Comparison of ENCODE assay signal across 22 cellular contexts in genomic region chr6:105982761-105983600, GRCh38.
DNase-seq lines count a peak whose midpoint lies in the region; ATAC-seq and TF ChIP-seq lines count a peak whose summit lies in the region.
"Had no signal": no experiment of that assay in that cellular context is flagged by ENCODE, and none has a peak within 500 bp of the region (broad histone marks: within the 10 kb centered on the region; RNA-seq: fewer than 3 reads in every experiment).

No MANE protein-coding gene starts in this region.

- no peak for TF ChIP-seq CTCF in activated CD8-positive, alpha-beta T cell treated with anti-CD3 and anti-CD28 coated beads for 36 hours (IDR thresholded peaks at IDR 0.05)

- H3K36me3 Mint-ChIP-seq in CD4-positive, alpha-beta memory T cell = peaks cover 0 to 3% of the 10 kb centered on the region in 2 donors
- peaks cover 2% of the 10 kb centered on the region for H3K36me3 Mint-ChIP-seq in activated CD8-positive, alpha-beta T cell treated with anti-CD3 and anti-CD28 coated beads for 36 hours (ENCODE audit: low read depth)

- peaks cover 37% of the 10 kb centered on the region for H3K4me1 ChIP-seq in CD4-positive, alpha-beta memory T cell (ENCODE audit: insufficient read depth, low read length)

- H3K9me3 Mint-ChIP-seq in CD4-positive, alpha-beta memory T cell = no peaks in the 10 kb centered on the region
- H3K9me3 Mint-ChIP-seq in activated CD8-positive, alpha-beta T cell treated with anti-CD3 and anti-CD28 coated beads for 36 hours = no peaks in the 10 kb centered on the region

- no peak overlapping the region for H3K27ac ChIP-seq in CD4-positive, alpha-beta memory T cell (ENCODE audit: low read depth, low read length)
- H3K27ac ChIP-seq in substantia nigra (ENCODE audit: low read depth, low read length, poor library complexity, severe bottlenecking) = no peak overlapping the region
- H3K27ac ChIP-seq: 22Rv1, pancreas, stomach, upper lobe of left lung had no signal

- H3K4me3 ChIP-seq in CD4-positive, alpha-beta memory T cell (ENCODE audit: low read length in 2 of 2) = no peak overlapping the region
- H3K4me3 ChIP-seq: pancreas, stomach, upper lobe of left lung had no signal

- peak; percentile 52 for ATAC-seq in activated CD8-positive, alpha-beta T cell treated with anti-CD3 and anti-CD28 coated beads for 36 hours
- ATAC-seq: naive thymus-derived CD8-positive, alpha-beta T cell; pancreas had no signal

- POLR2A ChIA-PET in CD4-positive, alpha-beta memory T cell (lab: Charles Lee; ENCODE audit: partially characterized antibody) = interaction anchor here (0.9 to 8.0 kb wide), 2 partner anchors 10 to 117 kb away, joined by 3 to 97 read pairs; no protein-coding TSS in a partner anchor
- POLR2A ChIA-PET in activated CD8-positive, alpha-beta T cell treated with anti-CD3 and anti-CD28 coated beads for 36 hours (lab: Charles Lee) = interaction anchor here (0.8 to 3.3 kb wide), 5 partner anchors 9 to 337 kb away, joined by 3 to 31 read pairs (median 4); no protein-coding TSS in a partner anchor

- no peak overlapping the region for H3K27ac Mint-ChIP-seq in CD4-positive, alpha-beta memory T cell
- H3K27ac Mint-ChIP-seq in activated CD8-positive, alpha-beta T cell treated with anti-CD3 and anti-CD28 coated beads for 36 hours = peak overlapping the region; percentile 49

- H3K4me3 Mint-ChIP-seq in CD4-positive, alpha-beta memory T cell = peak overlapping the region in 5 of 8 donors; percentile 23 to 60 (median 53)
- H3K4me3 Mint-ChIP-seq in activated CD8-positive, alpha-beta T cell treated with anti-CD3 and anti-CD28 coated beads for 36 hours = no peak overlapping the region

- intact Hi-C loops in CD4-positive, alpha-beta memory T cell (cut with micrococcal nuclease) = no loop called here
- intact Hi-C loops in activated CD8-positive, alpha-beta T cell treated with anti-CD3 and anti-CD28 coated beads for 36 hours (cut with micrococcal nuclease) = no loop called here

- H3K4me1 Mint-ChIP-seq in CD4-positive, alpha-beta memory T cell = peaks cover 16 to 38% (median 31%) of the 10 kb centered on the region in 4 donors
- peaks cover 38% of the 10 kb centered on the region for H3K4me1 Mint-ChIP-seq in activated CD8-positive, alpha-beta T cell treated with anti-CD3 and anti-CD28 coated beads for 36 hours (ENCODE audit: low read depth)

- CTCF ChIA-PET in CD4-positive, alpha-beta memory T cell (lab: Charles Lee; ENCODE audit: partially characterized antibody) = interaction anchor here (1.0 to 4.4 kb wide), 2 partner anchors 10 to 32 kb away, joined by 3 to 35 read pairs; no protein-coding TSS in a partner anchor
- CTCF ChIA-PET in activated CD8-positive, alpha-beta T cell treated with anti-CD3 and anti-CD28 coated beads for 36 hours (lab: Charles Lee) = interaction anchor here (0.7 to 3.0 kb wide), 7 partner anchors 10 to 294 kb away, joined by 3 to 15 read pairs (median 3); partner anchors contain the start of gene PRDM1

- H3K36me3 ChIP-seq in CD4-positive, alpha-beta memory T cell (ENCODE audit: insufficient read depth, low read length) = no peaks in the 10 kb centered on the region
- H3K36me3 ChIP-seq: pancreas, stomach, upper lobe of left lung had no signal

- no peaks in the 10 kb centered on the region for H3K9me3 ChIP-seq in CD4-positive, alpha-beta memory T cell (ENCODE audit: control insufficient read depth in 1 of 2, low read length in 2 of 2)
- H3K9me3 ChIP-seq: pancreas, stomach, upper lobe of left lung had no signal

- DNase-seq in DMS79 treated with DMSO at 0.1 percent for 48 hours (lab: John Stamatoyannopoulos, UW) (peak; percentile 32), DMS79 (lab: John Stamatoyannopoulos, UW) (no peak), NCI-H2107 (lab: John Stamatoyannopoulos, UW) (peak; percentile 22), hippocampal formation (lab: John Stamatoyannopoulos, UW) (no peak), NCI-H2227 (lab: John Stamatoyannopoulos, UW; ENCODE audit: unreplicated experiment) (no peak), substantia nigra (lab: John Stamatoyannopoulos, UW) (no peak)
- no peak for DNase-seq in CD4-positive, alpha-beta memory T cell
- DNase-seq in activated CD8-positive, alpha-beta T cell treated with anti-CD3 and anti-CD28 coated beads for 36 hours = peak; percentile 13
- DNase-seq: activated CD8-positive, alpha-beta memory T cell treated with anti-CD3 and anti-CD28 coated beads for 24 hours; anterior cingulate cortex; central memory CD4-positive, alpha-beta T cell; H7; mesenchymal stem cell; naive thymus-derived CD8-positive, alpha-beta T cell; NCI-H510A; OCI-M1; pancreas; Right ventricle myocardium superior; stimulated activated CD4-positive, alpha-beta T cell treated with anti-CD3 and anti-CD28 coated beads, Interleukin-2, amount 100 ng/mL, for 24 hours; stomach; upper lobe of left lung had no signal

- H3K27me3 ChIP-seq in CD4-positive, alpha-beta memory T cell (ENCODE audit: insufficient read depth, low read length) = peaks cover 6% of the 10 kb centered on the region

- H3K27me3 Mint-ChIP-seq in CD4-positive, alpha-beta memory T cell = peaks cover 20 to 25% of the 10 kb centered on the region in 2 donors
- peaks cover 70% of the 10 kb centered on the region for H3K27me3 Mint-ChIP-seq in activated CD8-positive, alpha-beta T cell treated with anti-CD3 and anti-CD28 coated beads for 36 hours

Comparison
In these comparisons a context has a peak if more than half of its experiments do, and no peak if none do; other contexts are left out.
1. DNase-seq: peak in DMS79 treated with DMSO at 0.1 percent for 48 hours (single experiment), NCI-H2107 (single experiment) and activated CD8-positive, alpha-beta T cell treated with anti-CD3 and anti-CD28 coated beads for 36 hours (single experiment); none in DMS79 (single experiment), CD4-positive, alpha-beta memory T cell (0 of 5), hippocampal formation (0 of 2), NCI-H2227 (single experiment) and substantia nigra (0 of 49).